ENCODE assay signal across 9 cellular contexts in genomic region chr4:140151700-140152014, GRCh38. TPM values are rescaled to one million over a fixed set of nuclear protein-coding genes. Genes with fewer than 3 reads are reported as not detected.
DNase-seq lines count a peak whose midpoint lies in the region; ATAC-seq, FAIRE-seq and TF ChIP-seq lines count a peak whose summit lies in the region.
"Had no signal": no experiment of that assay in that cellular context is flagged by ENCODE, and none has a peak within 500 bp of the region (broad histone marks: within the 10 kb centered on the region; RNA-seq: fewer than 3 reads in every experiment).

No MANE protein-coding gene starts in this region.

- no peak for TF ChIP-seq CTCF in DND-41 (IDR thresholded peaks at IDR 0.05; ENCODE audit: borderline replicate concordance, extremely low read depth, low read length, poor library complexity, severe bottlenecking)
- no peak for TF ChIP-seq CTCF in NB4 (IDR thresholded peaks at IDR 0.05; ENCODE audit: low read depth, low read length)
- TF ChIP-seq CTCF in pancreas (IDR thresholded peaks at IDR 0.05), result no peak
- TF ChIP-seq CTCF in GM20000 (IDR thresholded peaks at IDR 0.05; ENCODE audit: extremely low read depth, missing control alignments), result no peak

- intact Hi-C loops in left cardiac atrium (cut with DNase I) (loop anchor here (2.0 to 10.0 kb wide), 5 partner anchors 101 to 419 kb away; no protein-coding TSS in a partner anchor), pancreas (cut with DNase I) (no loop called here)

- ATAC-seq in DND-41 (ENCODE audit: insufficient read depth, low read depth) (peak; percentile 54), left cardiac atrium (peak; percentile 58 to 73), pancreas (peak; percentile 48 to 61 (median 58))

- peak overlapping the region; percentile 82 for H3K27ac ChIP-seq in DND-41 (ENCODE audit: low read length)
- H3K27ac ChIP-seq in pancreas, result peak overlapping the region; percentile 75 to 99 (median 95)

- 0 to 2% methylated on average over 10 to 11 of the region's 11 CpGs for WGBS in pancreas, 2 donors

- peak; percentile 37 for TF ChIP-seq POLR2A in NB4 (IDR thresholded peaks at IDR 0.05; ENCODE audit: extremely low read depth, insufficient read length)

- H3K27me3 ChIP-seq in DND-41 (ENCODE audit: insufficient read depth, low read length, poor library complexity) (peaks cover 7% of the 10 kb centered on the region), pancreas (no peaks in the 10 kb centered on the region)

- peaks cover 46% of the 10 kb centered on the region for H3K4me1 ChIP-seq in DND-41 (ENCODE audit: insufficient read depth, low read length)
- peaks cover 16 to 37% (median 25%) of the 10 kb centered on the region in 3 donors for H3K4me1 ChIP-seq in pancreas

- no peak for FAIRE-seq in pancreas (lab: Jason Lieb, UNC)
- FAIRE-seq: colon had no signal

- no peaks in the 10 kb centered on the region for H3K36me3 ChIP-seq in DND-41 (ENCODE audit: insufficient read depth, low read length)
- no peaks in the 10 kb centered on the region for H3K36me3 ChIP-seq in pancreas

- DNase-seq in DND-41 (peak; percentile 87), NB4 (ENCODE audit: low read depth) (peak; percentile 90), SHP77 treated with DMSO at 0.1 percent for 48 hours (lab: John Stamatoyannopoulos, UW) (peak; percentile 65), amygdala (lab: John Stamatoyannopoulos, UW) (peak in 49 of 56 donors; percentile 15 to 80 (median 52)), left cardiac atrium (peak; percentile 86), pancreas (peak in 5 of 6 donors; percentile 76 to 92 (median 85)), GM20000 (ENCODE audit: low spot score) (no peak), amniotic stem cell (lab: John Stamatoyannopoulos, UW) (no peak)

- peaks cover 5% of the 10 kb centered on the region for H3K79me2 ChIP-seq in DND-41 (ENCODE audit: insufficient read depth, low read length)

- no peaks in the 10 kb centered on the region for H4K20me1 ChIP-seq in DND-41 (ENCODE audit: insufficient read depth, low read length)

- peak overlapping the region; percentile 86 for H2AFZ ChIP-seq in DND-41 (ENCODE audit: low read depth, low read length)

- peak overlapping the region; percentile 79 for H3K4me2 ChIP-seq in DND-41 (ENCODE audit: insufficient read depth, low read length)

- H3K9me3 ChIP-seq in DND-41 (ENCODE audit: insufficient read depth, low read length, severe bottlenecking) (no peaks in the 10 kb centered on the region), pancreas (no peaks in the 10 kb centered on the region)

- H3K4me3 ChIP-seq in DND-41 (ENCODE audit: low read depth in 1 of 2, low read length in 2 of 2) (peak overlapping the region; percentile 53 to 65), NB4 (ENCODE audit: low read depth, low read length) (peak overlapping the region; percentile 84), pancreas (peak overlapping the region; percentile 52 to 69 (median 66))

- H3K9ac ChIP-seq in DND-41 (ENCODE audit: low read depth, low read length), result peak overlapping the region; percentile 70

RNA-seq across cellular contexts. Expression of gene MAML3, which starts 2.3 kb away (rescaled TPM):
- total RNA-seq in left cardiac atrium (1 to 10 TPM; 2.6 to 3.0 TPM), pancreas (1 to 10 TPM; 5.3 to 8.9 (median 6.5) TPM)
- 1 to 10 TPM; 3.8 to 4.0 TPM for polyA plus RNA-seq in pancreas

Comparison
In these comparisons a context has a peak if more than half of its experiments do, and no peak if none do; other contexts are left out.
1. DNase-seq: peak in DND-41 (single experiment), NB4 (single experiment), SHP77 treated with DMSO at 0.1 percent for 48 hours (single experiment), amygdala (49 of 56), left cardiac atrium (single experiment) and pancreas (5 of 6); none in GM20000 (single experiment) and amniotic stem cell (single experiment).
2. intact Hi-C loops: an anchor here in left cardiac atrium (2.0 to 10.0 kb wide); none called in pancreas.
3. Peak in every context shown above with its lines, with median percentiles within 50 percentile points of each other: ATAC-seq and H3K4me3 ChIP-seq.